Comparison of ENCODE assay signal across 25 cellular contexts in genomic region chrY:19456855-19457448, GRCh38.
"Had no signal": no experiment of that assay in that cellular context is flagged by ENCODE, and none has a peak within 500 bp of the region (broad histone marks: within the 10 kb centered on the region; RNA-seq: fewer than 3 reads in every experiment).

No MANE protein-coding gene starts in this region.

- DNase-seq: activated CD4-positive, alpha-beta T cell treated with anti-CD3 and anti-CD28 coated beads for 48 hours; activated CD4-positive, alpha-beta T cell treated with anti-CD3 and anti-CD28 coated beads, Interleukin-2, amount 50 U/mL, for 1 hour; activated CD4-positive, alpha-beta T cell treated with anti-CD3 and anti-CD28 coated beads, Interleukin-2, amount 50 U/mL, for 48 hours; activated CD4-positive, CD25-positive, alpha-beta regulatory T cell; activated CD4-positive, CD25-positive, alpha-beta regulatory T cell treated with anti-CD3 and anti-CD28 coated beads, Interleukin-2, amount 50 U/mL, for 72 hours; activated CD8-positive, alpha-beta memory T cell treated with anti-CD3 and anti-CD28 coated beads, Interleukin-2, amount 50 U/mL, for 48 hours; activated effector memory CD4-positive, alpha-beta T cell treated with Interleukin-2 at 50 U/mL for 16 hours; activated gamma-delta T cell treated with Interleukin-2 at 50 U/mL for 16 hours; activated naive CD4-positive, alpha-beta T cell treated with Interleukin-2 at 50 U/mL for 16 hours; activated naive CD8-positive, alpha-beta T cell treated with anti-CD3 and anti-CD28 coated beads, Interleukin-2, amount 10 ng/mL, durations not matched to agents 7 days and 5 days; activated T-cell treated with anti-CD3 and anti-CD28 coated beads for 4 hours; activated T-cell treated with anti-CD3 and anti-CD28 coated beads, Interleukin-2, amount 50 U/mL, for 24 hours; activated T-cell treated with anti-CD3 and anti-CD28 coated beads, Interleukin-2, amount 50 U/mL, for 72 hours; amniotic stem cell; anterior cingulate cortex; brain microvascular endothelial cell; dorsolateral prefrontal cortex; effector memory CD4-positive, alpha-beta T cell; endodermal cell; foreskin fibroblast; head of caudate nucleus; T-helper 2 cell had no signal

- H3K9me3 Mint-ChIP-seq: activated T-cell treated with anti-CD3 and anti-CD28 coated beads, Interleukin-2, amount 50 U/mL, for 24 hours; endodermal cell had no signal

- H3K4me3 Mint-ChIP-seq: activated naive CD8-positive, alpha-beta T cell treated with anti-CD3 and anti-CD28 coated beads, Interleukin-2, amount 10 ng/mL, durations not matched to agents 7 days and 5 days; activated T-cell treated with anti-CD3 and anti-CD28 coated beads, Interleukin-2, amount 50 U/mL, for 24 hours; activated T-cell treated with anti-CD3 and anti-CD28 coated beads, Interleukin-2, amount 50 U/mL, for 72 hours; central memory CD8-positive, alpha-beta T cell; dendritic cell treated with granulocyte-macrophage colony-stimulating factor and Interleukin-4, amounts not matched to agents 40 ng/mL and 50 ng/mL, for 4 days; endodermal cell had no signal

- H3K4me1 Mint-ChIP-seq: activated naive CD8-positive, alpha-beta T cell treated with anti-CD3 and anti-CD28 coated beads, Interleukin-2, amount 10 ng/mL, durations not matched to agents 7 days and 5 days; central memory CD8-positive, alpha-beta T cell; endodermal cell had no signal

- H3K27me3 Mint-ChIP-seq: activated T-cell treated with anti-CD3 and anti-CD28 coated beads, Interleukin-2, amount 50 U/mL, for 24 hours; central memory CD8-positive, alpha-beta T cell; dendritic cell treated with granulocyte-macrophage colony-stimulating factor and Interleukin-4, amounts not matched to agents 40 ng/mL and 50 ng/mL, for 4 days had no signal

- H3K27ac Mint-ChIP-seq: activated naive CD8-positive, alpha-beta T cell treated with anti-CD3 and anti-CD28 coated beads, Interleukin-2, amount 10 ng/mL, durations not matched to agents 7 days and 5 days; activated T-cell treated with anti-CD3 and anti-CD28 coated beads, Interleukin-2, amount 50 U/mL, for 24 hours; activated T-cell treated with anti-CD3 and anti-CD28 coated beads, Interleukin-2, amount 50 U/mL, for 72 hours; dendritic cell treated with granulocyte-macrophage colony-stimulating factor and Interleukin-4, amounts not matched to agents 40 ng/mL and 50 ng/mL, for 4 days; endodermal cell had no signal

- ATAC-seq: esophagus mucosa had no signal
